In the genomic region with DNA sequence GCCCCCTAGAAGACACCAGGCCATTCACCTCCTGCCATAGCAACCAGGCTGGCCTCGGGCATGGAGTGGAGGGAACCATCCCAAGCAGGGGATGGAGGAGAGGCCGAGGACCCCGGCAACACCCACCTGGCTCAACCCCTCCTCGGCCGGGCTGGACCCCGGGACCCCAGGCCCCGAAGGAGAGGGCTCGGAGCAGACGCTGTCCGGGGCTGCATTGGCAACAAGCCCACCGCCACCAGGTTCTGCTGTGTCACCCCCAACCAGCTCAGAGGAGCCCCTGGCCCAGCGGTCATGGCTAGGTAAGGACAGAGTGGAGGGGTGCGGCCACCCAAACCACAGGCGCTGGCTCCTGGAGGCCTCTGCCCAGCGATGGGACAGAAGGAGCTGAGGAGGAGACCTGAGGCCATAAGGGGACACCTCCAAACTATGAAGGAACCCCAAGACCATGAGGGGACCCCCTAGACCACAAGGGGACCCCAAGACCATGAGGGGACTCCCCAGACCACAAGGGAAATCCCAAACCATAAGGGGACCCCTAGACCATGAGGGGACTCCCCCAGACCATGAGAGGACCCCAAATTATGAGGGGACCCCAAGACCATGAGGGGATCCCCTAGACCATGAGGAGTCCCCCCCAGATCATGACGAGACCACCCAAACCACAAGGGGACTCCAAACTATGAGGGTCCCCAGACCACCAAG, we compare ENCODE assay signal across 17 cellular contexts.
"Had no signal": no experiment of that assay in that cellular context is flagged by ENCODE, and none has a peak within 500 bp of the region (broad histone marks: within the 10 kb centered on the region; RNA-seq: fewer than 3 reads in every experiment).

No MANE protein-coding gene starts in this region.

- H3K27me3 ChIP-seq: brain microvascular endothelial cell, colonic mucosa, foreskin keratinocyte, upper lobe of left lung had no signal

- H3K4me3 Mint-ChIP-seq: central memory CD8-positive, alpha-beta T cell; nephron had no signal

- ATAC-seq: foreskin keratinocyte, left lobe of liver had no signal

- H3K4me3 ChIP-seq: colonic mucosa, upper lobe of left lung had no signal

- H3K27ac ChIP-seq: brain microvascular endothelial cell, colonic mucosa, foreskin keratinocyte, upper lobe of left lung had no signal

- DNase-seq: activated CD4-positive, CD25-positive, alpha-beta regulatory T cell; activated CD8-positive, alpha-beta memory T cell treated with anti-CD3 and anti-CD28 coated beads, Interleukin-2, amount 50 U/mL, for 48 hours; activated gamma-delta T cell treated with Interleukin-2 at 50 U/mL for 16 hours; brain microvascular endothelial cell; colonic mucosa; foreskin keratinocyte; hippocampal formation; islet precursor cell; mammary epithelial cell; midbrain; occipital lobe; T-helper 9 cell; upper lobe of left lung had no signal

- H3K9me3 Mint-ChIP-seq: central memory CD8-positive, alpha-beta T cell; nephron had no signal

- H3K4me1 Mint-ChIP-seq: central memory CD8-positive, alpha-beta T cell had no signal

- H3K27me3 Mint-ChIP-seq: central memory CD8-positive, alpha-beta T cell had no signal

- H3K36me3 ChIP-seq: brain microvascular endothelial cell, colonic mucosa, thoracic aorta had no signal

- H3K4me1 ChIP-seq: colonic mucosa had no signal

- H3K9me3 ChIP-seq: colonic mucosa, thoracic aorta, upper lobe of left lung had no signal

- H3K27ac Mint-ChIP-seq: nephron had no signal
